In the genomic region with DNA sequence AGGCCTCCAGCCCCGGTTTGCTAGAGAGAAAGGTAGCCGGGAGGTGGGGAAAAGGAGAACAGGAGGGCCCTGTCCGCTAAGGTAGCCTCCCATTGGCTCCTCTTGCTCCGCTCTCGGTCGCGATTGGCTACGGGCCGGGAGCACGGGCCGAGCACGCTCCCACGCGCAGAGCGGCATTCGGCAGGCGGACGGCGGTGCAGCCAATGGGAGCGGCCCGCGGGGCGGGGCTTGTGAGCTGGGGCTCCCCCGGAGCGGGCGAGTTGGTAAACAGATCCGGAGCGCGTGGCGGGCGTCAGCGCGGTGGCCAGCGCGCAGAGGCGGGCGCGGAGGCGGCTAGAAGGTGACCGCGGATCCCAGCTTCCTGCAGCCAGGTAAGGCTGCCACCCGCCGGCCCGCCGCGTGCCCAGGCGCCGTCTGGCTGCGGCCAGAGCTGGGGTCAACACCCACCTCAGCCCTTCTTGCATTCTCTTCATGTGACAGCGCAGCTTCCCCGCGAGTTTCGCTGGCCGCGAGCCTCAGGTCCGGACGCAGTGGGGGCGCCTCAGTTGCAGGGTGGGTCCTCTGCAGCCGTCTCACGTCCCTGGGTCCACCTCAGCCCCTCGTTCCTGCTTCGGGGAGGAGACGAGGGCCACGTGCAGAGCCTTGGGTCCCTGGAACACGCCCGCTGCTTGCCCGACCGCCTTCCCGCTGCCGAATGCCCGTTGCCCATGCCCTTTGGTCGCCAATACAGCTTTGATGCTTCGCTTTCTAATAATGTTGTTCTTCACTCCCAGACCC, we compare ENCODE assay signal across 1 cellular context.
TF ChIP-seq lines count a peak whose summit lies in the region.

Gene COQ8A (plus strand): TSS at position 266 of the 777 bp plus-strand sequence. CDS start 21,092 bp downstream, outside the sequence.

TF ChIP-seq in HepG2, 621 proteins besides CTCF, POLR2A, EP300 and RAD21 (continued from another document and continues in another):
- TF ChIP-seq SNAPC4 (CRISPR knock-in tag; IDR thresholded peaks at IDR 0.05), result no peak; the same call in 1 of the 2 replicates
- 0 out of 2 replicates have a peak, but pooled peaks have one; percentile 70 for TF ChIP-seq ZNF784 (CRISPR knock-in tag; IDR thresholded peaks at IDR 0.05; ENCODE audit: borderline replicate concordance)
- TF ChIP-seq, protein P1, sequence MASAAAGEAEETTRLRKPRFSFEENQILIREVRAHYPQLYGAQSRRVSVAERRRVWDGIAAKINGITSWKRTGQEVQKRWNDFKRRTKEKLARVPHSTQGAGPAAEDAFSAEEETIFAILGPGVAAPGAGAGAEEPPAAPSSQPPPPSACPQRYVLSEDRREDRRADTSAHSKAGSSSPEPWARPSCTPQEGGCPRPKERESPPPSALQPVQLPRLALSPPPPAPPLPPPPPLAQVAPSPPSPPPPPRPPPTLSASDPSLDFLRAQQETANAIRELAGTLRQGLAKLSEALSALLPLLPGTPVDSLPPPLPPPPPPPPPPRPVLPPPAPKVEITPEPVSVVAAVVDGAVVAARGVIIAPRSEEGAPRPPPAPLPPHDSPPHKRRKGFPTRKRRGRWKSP (CRISPR knock-in tag; IDR thresholded peaks at IDR 0.05), result peak; percentile 85
- no peak for TF ChIP-seq ZNF317 (CRISPR knock-in tag; IDR thresholded peaks at IDR 0.05)
- TF ChIP-seq, protein P2, sequence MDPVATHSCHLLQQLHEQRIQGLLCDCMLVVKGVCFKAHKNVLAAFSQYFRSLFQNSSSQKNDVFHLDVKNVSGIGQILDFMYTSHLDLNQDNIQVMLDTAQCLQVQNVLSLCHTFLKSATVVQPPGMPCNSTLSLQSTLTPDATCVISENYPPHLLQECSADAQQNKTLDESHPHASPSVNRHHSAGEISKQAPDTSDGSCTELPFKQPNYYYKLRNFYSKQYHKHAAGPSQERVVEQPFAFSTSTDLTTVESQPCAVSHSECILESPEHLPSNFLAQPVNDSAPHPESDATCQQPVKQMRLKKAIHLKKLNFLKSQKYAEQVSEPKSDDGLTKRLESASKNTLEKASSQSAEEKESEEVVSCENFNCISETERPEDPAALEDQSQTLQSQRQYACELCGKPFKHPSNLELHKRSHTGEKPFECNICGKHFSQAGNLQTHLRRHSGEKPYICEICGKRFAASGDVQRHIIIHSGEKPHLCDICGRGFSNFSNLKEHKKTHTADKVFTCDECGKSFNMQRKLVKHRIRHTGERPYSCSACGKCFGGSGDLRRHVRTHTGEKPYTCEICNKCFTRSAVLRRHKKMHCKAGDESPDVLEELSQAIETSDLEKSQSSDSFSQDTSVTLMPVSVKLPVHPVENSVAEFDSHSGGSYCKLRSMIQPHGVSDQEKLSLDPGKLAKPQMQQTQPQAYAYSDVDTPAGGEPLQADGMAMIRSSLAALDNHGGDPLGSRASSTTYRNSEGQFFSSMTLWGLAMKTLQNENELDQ (CRISPR knock-in tag; IDR thresholded peaks at IDR 0.05; ENCODE audit: borderline replicate concordance), result no peak
- TF ChIP-seq ZUFSP (CRISPR knock-in tag; IDR thresholded peaks at IDR 0.05; ENCODE audit: borderline replicate concordance), result no peak
- no peak for TF ChIP-seq ZNF337 (CRISPR knock-in tag; IDR thresholded peaks at IDR 0.05; ENCODE audit: borderline replicate concordance, low read depth)
- TF ChIP-seq SATB2 (CRISPR knock-in tag; IDR thresholded peaks at IDR 0.05), result peak; percentile 23; the same call in 1 of the 2 replicates
- TF ChIP-seq MIER3 (CRISPR knock-in tag; IDR thresholded peaks at IDR 0.05; ENCODE audit: borderline replicate concordance), result no peak
- TF ChIP-seq ATAD3A (CRISPR knock-in tag; IDR thresholded peaks at IDR 0.05), result no peak
- TF ChIP-seq, protein P3, sequence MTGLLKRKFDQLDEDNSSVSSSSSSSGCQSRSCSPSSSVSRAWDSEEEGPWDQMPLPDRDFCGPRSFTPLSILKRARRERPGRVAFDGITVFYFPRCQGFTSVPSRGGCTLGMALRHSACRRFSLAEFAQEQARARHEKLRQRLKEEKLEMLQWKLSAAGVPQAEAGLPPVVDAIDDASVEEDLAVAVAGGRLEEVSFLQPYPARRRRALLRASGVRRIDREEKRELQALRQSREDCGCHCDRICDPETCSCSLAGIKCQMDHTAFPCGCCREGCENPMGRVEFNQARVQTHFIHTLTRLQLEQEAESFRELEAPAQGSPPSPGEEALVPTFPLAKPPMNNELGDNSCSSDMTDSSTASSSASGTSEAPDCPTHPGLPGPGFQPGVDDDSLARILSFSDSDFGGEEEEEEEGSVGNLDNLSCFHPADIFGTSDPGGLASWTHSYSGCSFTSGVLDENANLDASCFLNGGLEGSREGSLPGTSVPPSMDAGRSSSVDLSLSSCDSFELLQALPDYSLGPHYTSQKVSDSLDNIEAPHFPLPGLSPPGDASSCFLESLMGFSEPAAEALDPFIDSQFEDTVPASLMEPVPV (CRISPR knock-in tag; IDR thresholded peaks at IDR 0.05), result no peak
- no peak for TF ChIP-seq MTA1 (CRISPR knock-in tag; IDR thresholded peaks at IDR 0.05; ENCODE audit: borderline replicate concordance)
- TF ChIP-seq, protein P4, sequence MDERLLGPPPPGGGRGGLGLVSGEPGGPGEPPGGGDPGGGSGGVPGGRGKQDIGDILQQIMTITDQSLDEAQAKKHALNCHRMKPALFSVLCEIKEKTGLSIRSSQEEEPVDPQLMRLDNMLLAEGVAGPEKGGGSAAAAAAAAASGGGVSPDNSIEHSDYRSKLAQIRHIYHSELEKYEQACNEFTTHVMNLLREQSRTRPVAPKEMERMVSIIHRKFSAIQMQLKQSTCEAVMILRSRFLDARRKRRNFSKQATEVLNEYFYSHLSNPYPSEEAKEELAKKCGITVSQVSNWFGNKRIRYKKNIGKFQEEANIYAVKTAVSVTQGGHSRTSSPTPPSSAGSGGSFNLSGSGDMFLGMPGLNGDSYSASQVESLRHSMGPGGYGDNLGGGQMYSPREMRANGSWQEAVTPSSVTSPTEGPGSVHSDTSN (CRISPR knock-in tag; IDR thresholded peaks at IDR 0.05), result no peak
- no peak for TF ChIP-seq ZMYM2 (CRISPR knock-in tag; IDR thresholded peaks at IDR 0.05)
- TF ChIP-seq, protein P5, sequence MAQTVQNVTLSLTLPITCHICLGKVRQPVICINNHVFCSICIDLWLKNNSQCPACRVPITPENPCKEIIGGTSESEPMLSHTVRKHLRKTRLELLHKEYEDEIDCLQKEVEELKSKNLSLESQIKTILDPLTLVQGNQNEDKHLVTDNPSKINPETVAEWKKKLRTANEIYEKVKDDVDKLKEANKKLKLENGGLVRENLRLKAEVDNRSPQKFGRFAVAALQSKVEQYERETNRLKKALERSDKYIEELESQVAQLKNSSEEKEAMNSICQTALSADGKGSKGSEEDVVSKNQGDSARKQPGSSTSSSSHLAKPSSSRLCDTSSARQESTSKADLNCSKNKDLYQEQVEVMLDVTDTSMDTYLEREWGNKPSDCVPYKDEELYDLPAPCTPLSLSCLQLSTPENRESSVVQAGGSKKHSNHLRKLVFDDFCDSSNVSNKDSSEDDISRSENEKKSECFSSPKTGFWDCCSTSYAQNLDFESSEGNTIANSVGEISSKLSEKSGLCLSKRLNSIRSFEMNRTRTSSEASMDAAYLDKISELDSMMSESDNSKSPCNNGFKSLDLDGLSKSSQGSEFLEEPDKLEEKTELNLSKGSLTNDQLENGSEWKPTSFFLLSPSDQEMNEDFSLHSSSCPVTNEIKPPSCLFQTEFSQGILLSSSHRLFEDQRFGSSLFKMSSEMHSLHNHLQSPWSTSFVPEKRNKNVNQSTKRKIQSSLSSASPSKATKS (CRISPR knock-in tag; IDR thresholded peaks at IDR 0.05), result no peak
- no peak for TF ChIP-seq SYNCRIP (IDR thresholded peaks at IDR 0.05; ENCODE audit: insufficient read depth, low read depth, low read length)
- peak; percentile 49; the same call in 1 of the 2 replicates for TF ChIP-seq ZNF350 (CRISPR knock-in tag; IDR thresholded peaks at IDR 0.05; ENCODE audit: borderline replicate concordance, low read depth)
- TF ChIP-seq ZNF432 (CRISPR knock-in tag; IDR thresholded peaks at IDR 0.05; ENCODE audit: borderline replicate concordance), result no peak
- no peak for TF ChIP-seq POLR2AphosphoS2 (IDR thresholded peaks at IDR 0.05; ENCODE audit: low read depth, low read length)
- TF ChIP-seq CC2D1A (CRISPR knock-in tag; IDR thresholded peaks at IDR 0.05), result no peak
- TF ChIP-seq TGIF2 (CRISPR knock-in tag; IDR thresholded peaks at IDR 0.05), result 0 out of 2 replicates have a peak, but pooled peaks have one; percentile 16
- TF ChIP-seq SPEN (CRISPR knock-in tag; IDR thresholded peaks at IDR 0.05; ENCODE audit: low read depth), result peak; percentile 88
- no peak for TF ChIP-seq SMAD9 (CRISPR knock-in tag; IDR thresholded peaks at IDR 0.05)
- TF ChIP-seq, protein P6, sequence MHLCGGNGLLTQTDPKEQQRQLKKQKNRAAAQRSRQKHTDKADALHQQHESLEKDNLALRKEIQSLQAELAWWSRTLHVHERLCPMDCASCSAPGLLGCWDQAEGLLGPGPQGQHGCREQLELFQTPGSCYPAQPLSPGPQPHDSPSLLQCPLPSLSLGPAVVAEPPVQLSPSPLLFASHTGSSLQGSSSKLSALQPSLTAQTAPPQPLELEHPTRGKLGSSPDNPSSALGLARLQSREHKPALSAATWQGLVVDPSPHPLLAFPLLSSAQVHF (CRISPR knock-in tag; IDR thresholded peaks at IDR 0.05), result peak; percentile 82
- no peak for TF ChIP-seq PCBP1 (IDR thresholded peaks at IDR 0.05; ENCODE audit: borderline replicate concordance, low read depth, low read length)
- TF ChIP-seq SRF (IDR thresholded peaks at IDR 0.05; ENCODE audit: low read depth, low read length), result no peak
- TF ChIP-seq, protein P7, sequence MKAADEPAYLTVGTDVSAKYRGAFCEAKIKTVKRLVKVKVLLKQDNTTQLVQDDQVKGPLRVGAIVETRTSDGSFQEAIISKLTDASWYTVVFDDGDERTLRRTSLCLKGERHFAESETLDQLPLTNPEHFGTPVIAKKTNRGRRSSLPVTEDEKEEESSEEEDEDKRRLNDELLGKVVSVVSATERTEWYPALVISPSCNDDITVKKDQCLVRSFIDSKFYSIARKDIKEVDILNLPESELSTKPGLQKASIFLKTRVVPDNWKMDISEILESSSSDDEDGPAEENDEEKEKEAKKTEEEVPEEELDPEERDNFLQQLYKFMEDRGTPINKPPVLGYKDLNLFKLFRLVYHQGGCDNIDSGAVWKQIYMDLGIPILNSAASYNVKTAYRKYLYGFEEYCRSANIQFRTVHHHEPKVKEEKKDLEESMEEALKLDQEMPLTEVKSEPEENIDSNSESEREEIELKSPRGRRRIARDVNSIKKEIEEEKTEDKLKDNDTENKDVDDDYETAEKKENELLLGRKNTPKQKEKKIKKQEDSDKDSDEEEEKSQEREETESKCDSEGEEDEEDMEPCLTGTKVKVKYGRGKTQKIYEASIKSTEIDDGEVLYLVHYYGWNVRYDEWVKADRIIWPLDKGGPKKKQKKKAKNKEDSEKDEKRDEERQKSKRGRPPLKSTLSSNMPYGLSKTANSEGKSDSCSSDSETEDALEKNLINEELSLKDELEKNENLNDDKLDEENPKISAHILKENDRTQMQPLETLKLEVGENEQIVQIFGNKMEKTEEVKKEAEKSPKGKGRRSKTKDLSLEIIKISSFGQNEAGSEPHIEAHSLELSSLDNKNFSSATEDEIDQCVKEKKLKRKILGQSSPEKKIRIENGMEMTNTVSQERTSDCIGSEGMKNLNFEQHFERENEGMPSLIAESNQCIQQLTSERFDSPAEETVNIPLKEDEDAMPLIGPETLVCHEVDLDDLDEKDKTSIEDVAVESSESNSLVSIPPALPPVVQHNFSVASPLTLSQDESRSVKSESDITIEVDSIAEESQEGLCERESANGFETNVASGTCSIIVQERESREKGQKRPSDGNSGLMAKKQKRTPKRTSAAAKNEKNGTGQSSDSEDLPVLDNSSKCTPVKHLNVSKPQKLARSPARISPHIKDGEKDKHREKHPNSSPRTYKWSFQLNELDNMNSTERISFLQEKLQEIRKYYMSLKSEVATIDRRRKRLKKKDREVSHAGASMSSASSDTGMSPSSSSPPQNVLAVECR (CRISPR knock-in tag; IDR thresholded peaks at IDR 0.05; ENCODE audit: borderline replicate concordance), result peak; percentile 97
- no peak; the same call in 1 of the 2 replicates for TF ChIP-seq CBX5 (CRISPR knock-in tag; IDR thresholded peaks at IDR 0.05; ENCODE audit: borderline replicate concordance)
- no peak for TF ChIP-seq ZNF326 (CRISPR knock-in tag; IDR thresholded peaks at IDR 0.05; ENCODE audit: borderline replicate concordance)
